Comparison of ENCODE assay signal across 11 cellular contexts in the genomic region with DNA sequence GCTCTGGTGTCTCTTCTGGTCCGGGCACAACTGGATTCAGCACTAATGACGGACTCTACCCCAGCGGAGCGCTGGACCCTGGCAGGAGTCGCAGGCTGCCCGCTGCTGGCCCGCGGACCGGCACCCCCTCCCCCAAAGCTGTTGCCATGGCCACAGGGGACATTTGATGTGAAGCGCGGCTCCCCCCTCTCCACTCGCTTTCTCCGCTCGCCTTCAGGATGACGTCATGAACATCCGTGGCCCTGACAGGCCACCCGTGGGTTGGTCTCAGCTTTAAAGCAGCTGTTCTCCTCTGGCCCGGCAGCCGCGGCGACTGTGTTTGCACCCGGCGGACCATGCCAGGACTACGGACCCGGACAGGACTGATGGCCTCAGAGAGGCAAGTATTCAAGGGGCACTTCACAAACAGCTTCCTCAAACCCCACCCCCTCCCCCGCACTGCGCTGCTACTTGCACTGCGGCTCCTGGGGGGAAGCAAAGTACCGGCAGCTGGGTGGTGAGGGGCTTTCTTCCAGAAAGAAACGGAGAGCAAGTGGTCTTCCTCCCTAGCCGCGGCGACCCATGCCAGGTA. TPM values are rescaled to one million over a fixed set of nuclear protein-coding genes. Genes with fewer than 3 reads are reported as not detected.
DNase-seq lines count a peak whose midpoint lies in the region; ATAC-seq, FAIRE-seq and TF ChIP-seq lines count a peak whose summit lies in the region.
"Had no signal": no experiment of that assay in that cellular context is flagged by ENCODE, and none has a peak within 500 bp of the region (broad histone marks: within the 10 kb centered on the region; RNA-seq: fewer than 3 reads in every experiment).

No MANE protein-coding gene starts in this region.

- no peaks in the 10 kb centered on the region for H3K9me3 ChIP-seq in endocrine pancreas (ENCODE audit: control insufficient read depth, low read length)
- H3K9me3 ChIP-seq in pancreas: no peaks in the 10 kb centered on the region
- H3K9me3 ChIP-seq: testis had no signal

- FAIRE-seq in pancreas (lab: Jason Lieb, UNC): no peak
- FAIRE-seq: islet of Langerhans had no signal

- peaks cover 7% of the 10 kb centered on the region for H3K4me1 ChIP-seq in endocrine pancreas (ENCODE audit: control insufficient read depth, insufficient read depth, low read length)
- peaks cover 0 to 6% (median 0%) of the 10 kb centered on the region in 3 donors for H3K4me1 ChIP-seq in pancreas

- no peaks in the 10 kb centered on the region for H3K36me3 ChIP-seq in endocrine pancreas (ENCODE audit: control insufficient read depth, insufficient read depth, low read length)
- no peaks in the 10 kb centered on the region for H3K36me3 ChIP-seq in pancreas

- TF ChIP-seq CTCF in pancreas (IDR thresholded peaks at IDR 0.05): no peak

- H3K4me3 ChIP-seq in endocrine pancreas (ENCODE audit: control insufficient read depth, insufficient read depth, low read length): peak overlapping the region; percentile 48
- H3K4me3 ChIP-seq in pancreas: peak overlapping the region in 1 of 4 donors; percentile 26

- peak overlapping the region; percentile 97 for H3K9ac ChIP-seq in endocrine pancreas (ENCODE audit: control insufficient read depth, insufficient read depth, low read length)

- WGBS in pancreas, 2 donors: 1 to 2% methylated on average over 32 to 33 of the region's 33 CpGs

- H3K27me3 ChIP-seq in endocrine pancreas (ENCODE audit: control insufficient read depth, insufficient read depth, low read length): no peaks in the 10 kb centered on the region
- peaks cover 0 to 43% (median 17%) of the 10 kb centered on the region in 4 donors for H3K27me3 ChIP-seq in pancreas
- H3K27me3 ChIP-seq: testis had no signal

- intact Hi-C loops in pancreas (cut with DNase I): no loop called here

- no peak overlapping the region for H3K27ac ChIP-seq in pancreas
- H3K27ac ChIP-seq: 22Rv1, testis had no signal

- peak; percentile 30 to 72 (median 51) for ATAC-seq in pancreas

- DNase-seq in DMS 273 (lab: John Stamatoyannopoulos, UW; ENCODE audit: unreplicated experiment) (peak; percentile 27), DMS 273 treated with DMSO at 0.1 percent for 48 hours (lab: John Stamatoyannopoulos, UW) (no peak), NCI-H2227 (lab: John Stamatoyannopoulos, UW; ENCODE audit: unreplicated experiment) (peak; percentile 83), pancreas (peak in 3 of 6 donors; percentile 33 to 74 (median 68)), OCI-M1 (lab: John Stamatoyannopoulos, UW) (no peak), T1000 (lab: John Stamatoyannopoulos, UW) (no peak), NCI-H510A treated with DMSO at 0.1 percent for 48 hours (lab: John Stamatoyannopoulos, UW) (no peak)
- DNase-seq: testis had no signal

RNA-seq across cellular contexts. Expression of a gene that starts 16.7 kb away (rescaled TPM):
- 10 to 100 TPM; 10.8 to 26.8 (median 20.2) TPM for total RNA-seq in pancreas
- polyA plus RNA-seq in pancreas: 10 to 100 TPM in 1 of 2 donors, 1 to 10 TPM in 1; 8.9 to 12.8 TPM

RNA-seq across cellular contexts. Expression of a gene that starts 34.4 kb away (rescaled TPM):
- total RNA-seq in pancreas: 10 to 100 TPM in 1 of 6 donors, 1 to 10 TPM in 5; 3.0 to 14.2 (median 5.7) TPM
- 10 to 100 TPM in 1 of 2 donors, 1 to 10 TPM in 1; 8.4 to 11.0 TPM for polyA plus RNA-seq in pancreas

RNA-seq across cellular contexts. Expression of a gene that starts 58.0 kb away (rescaled TPM):
- total RNA-seq in pancreas: 1 to 10 TPM; 2.2 to 4.2 (median 3.0) TPM
- polyA plus RNA-seq in pancreas: 1 to 10 TPM; 2.5 to 3.1 TPM

Comparison
In these comparisons a context has a peak if more than half of its experiments do, and no peak if none do; other contexts are left out.
1. DNase-seq: peak in DMS 273 (single experiment) and NCI-H2227 (single experiment); none in DMS 273 treated with DMSO at 0.1 percent for 48 hours (single experiment), OCI-M1 (single experiment), T1000 (single experiment) and NCI-H510A treated with DMSO at 0.1 percent for 48 hours (single experiment).